1 cellular context compared by ENCODE assay signal in the genomic region with DNA sequence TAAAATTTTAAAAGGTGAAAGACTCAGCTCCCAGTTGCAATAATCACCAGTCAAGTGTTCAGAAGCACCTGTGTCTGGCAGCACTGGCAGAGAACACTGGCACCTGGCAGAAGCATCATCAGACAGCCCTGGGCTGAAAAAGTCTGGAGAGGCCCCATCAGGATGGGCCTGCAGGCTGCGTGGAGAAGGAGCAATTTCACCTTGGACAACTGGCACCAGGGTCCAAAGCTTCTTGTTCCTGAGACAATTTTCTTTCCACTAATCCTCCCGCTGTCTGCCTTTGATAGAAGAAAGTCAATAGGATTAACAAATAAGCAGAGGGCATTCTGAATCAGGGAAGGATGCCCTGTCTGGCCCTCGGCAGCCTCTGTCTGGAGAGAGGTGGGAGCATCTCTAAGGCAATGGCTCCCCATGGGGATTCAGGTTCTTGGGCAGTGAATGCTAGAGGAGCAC.
TF ChIP-seq lines count a peak whose summit lies in the region.

No MANE protein-coding gene starts in this region.

TF ChIP-seq in GM23338, 12 proteins besides CTCF, POLR2A, EP300 and RAD21 (continued from another document):
- TF ChIP-seq, protein P1, sequence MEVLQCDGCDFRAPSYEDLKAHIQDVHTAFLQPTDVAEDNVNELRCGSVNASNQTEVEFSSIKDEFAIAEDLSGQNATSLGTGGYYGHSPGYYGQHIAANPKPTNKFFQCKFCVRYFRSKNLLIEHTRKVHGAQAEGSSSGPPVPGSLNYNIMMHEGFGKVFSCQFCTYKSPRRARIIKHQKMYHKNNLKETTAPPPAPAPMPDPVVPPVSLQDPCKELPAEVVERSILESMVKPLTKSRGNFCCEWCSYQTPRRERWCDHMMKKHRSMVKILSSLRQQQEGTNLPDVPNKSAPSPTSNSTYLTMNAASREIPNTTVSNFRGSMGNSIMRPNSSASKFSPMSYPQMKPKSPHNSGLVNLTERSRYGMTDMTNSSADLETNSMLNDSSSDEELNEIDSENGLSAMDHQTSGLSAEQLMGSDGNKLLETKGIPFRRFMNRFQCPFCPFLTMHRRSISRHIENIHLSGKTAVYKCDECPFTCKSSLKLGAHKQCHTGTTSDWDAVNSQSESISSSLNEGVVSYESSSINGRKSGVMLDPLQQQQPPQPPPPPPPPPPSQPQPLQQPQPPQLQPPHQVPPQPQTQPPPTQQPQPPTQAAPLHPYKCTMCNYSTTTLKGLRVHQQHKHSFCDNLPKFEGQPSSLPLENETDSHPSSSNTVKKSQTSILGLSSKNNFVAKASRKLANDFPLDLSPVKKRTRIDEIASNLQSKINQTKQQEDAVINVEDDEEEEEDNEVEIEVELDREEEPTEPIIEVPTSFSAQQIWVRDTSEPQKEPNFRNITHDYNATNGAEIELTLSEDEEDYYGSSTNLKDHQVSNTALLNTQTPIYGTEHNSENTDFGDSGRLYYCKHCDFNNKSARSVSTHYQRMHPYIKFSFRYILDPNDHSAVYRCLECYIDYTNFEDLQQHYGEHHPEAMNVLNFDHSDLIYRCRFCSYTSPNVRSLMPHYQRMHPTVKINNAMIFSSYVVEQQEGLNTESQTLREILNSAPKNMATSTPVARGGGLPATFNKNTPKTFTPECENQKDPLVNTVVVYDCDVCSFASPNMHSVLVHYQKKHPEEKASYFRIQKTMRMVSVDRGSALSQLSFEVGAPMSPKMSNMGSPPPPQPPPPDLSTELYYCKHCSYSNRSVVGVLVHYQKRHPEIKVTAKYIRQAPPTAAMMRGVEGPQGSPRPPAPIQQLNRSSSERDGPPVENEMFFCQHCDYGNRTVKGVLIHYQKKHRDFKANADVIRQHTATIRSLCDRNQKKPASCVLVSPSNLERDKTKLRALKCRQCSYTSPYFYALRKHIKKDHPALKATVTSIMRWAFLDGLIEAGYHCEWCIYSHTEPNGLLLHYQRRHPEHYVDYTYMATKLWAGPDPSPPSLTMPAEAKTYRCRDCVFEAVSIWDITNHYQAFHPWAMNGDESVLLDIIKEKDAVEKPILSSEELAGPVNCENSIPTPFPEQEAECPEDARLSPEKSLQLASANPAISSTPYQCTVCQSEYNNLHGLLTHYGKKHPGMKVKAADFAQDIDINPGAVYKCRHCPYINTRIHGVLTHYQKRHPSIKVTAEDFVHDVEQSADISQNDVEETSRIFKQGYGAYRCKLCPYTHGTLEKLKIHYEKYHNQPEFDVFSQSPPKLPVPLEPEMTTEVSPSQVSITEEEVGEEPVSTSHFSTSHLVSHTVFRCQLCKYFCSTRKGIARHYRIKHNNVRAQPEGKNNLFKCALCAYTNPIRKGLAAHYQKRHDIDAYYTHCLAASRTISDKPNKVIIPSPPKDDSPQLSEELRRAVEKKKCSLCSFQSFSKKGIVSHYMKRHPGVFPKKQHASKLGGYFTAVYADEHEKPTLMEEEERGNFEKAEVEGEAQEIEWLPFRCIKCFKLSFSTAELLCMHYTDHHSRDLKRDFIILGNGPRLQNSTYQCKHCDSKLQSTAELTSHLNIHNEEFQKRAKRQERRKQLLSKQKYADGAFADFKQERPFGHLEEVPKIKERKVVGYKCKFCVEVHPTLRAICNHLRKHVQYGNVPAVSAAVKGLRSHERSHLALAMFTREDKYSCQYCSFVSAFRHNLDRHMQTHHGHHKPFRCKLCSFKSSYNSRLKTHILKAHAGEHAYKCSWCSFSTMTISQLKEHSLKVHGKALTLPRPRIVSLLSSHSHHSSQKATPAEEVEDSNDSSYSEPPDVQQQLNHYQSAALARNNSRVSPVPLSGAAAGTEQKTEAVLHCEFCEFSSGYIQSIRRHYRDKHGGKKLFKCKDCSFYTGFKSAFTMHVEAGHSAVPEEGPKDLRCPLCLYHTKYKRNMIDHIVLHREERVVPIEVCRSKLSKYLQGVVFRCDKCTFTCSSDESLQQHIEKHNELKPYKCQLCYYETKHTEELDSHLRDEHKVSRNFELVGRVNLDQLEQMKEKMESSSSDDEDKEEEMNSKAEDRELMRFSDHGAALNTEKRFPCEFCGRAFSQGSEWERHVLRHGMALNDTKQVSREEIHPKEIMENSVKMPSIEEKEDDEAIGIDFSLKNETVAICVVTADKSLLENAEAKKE (CRISPR knock-in tag; IDR thresholded peaks at IDR 0.05), result no peak
TF ChIP-seq in GM23338: peak in this region for 0.
